In the genomic region with DNA sequence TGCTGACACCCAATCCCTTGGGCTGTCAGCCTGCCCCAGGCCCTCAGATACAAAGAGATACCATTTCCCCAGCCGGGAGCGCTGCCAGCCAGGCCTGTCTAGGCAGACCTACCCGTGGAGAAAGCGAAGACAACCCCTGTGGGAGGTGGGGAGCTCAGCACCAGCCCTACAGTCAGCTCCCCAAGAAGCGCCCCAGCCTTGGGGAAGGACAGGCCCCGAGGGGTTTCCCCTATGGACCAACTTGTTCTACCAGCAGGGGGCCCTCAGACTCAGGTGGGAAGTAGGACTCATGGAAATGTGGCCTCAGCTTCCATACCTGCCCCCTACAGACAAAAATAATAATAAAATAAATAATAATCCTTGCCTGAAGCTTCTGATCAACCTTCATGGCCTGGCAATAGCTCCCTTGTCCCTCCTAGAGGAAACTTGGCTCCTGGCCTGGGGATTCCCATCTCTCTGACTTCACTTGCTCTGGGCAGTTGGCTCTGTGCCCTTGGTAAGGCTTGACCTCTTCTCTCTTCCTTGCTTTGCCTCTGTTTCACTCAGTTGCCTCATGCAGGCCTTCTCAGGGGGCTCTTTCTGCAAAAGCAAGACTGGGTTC, we compare ENCODE assay signal across 8 cellular contexts. TPM values are rescaled to one million over a fixed set of nuclear protein-coding genes. Genes with fewer than 3 reads are reported as not detected.
DNase-seq lines count a peak whose midpoint lies in the region; ATAC-seq and TF ChIP-seq lines count a peak whose summit lies in the region.

No MANE protein-coding gene starts in this region.

- 56 to 63% methylated on average over 6 of the region's 6 CpGs for WGBS in heart right ventricle, 2 donors

- H3K4me1 ChIP-seq in heart right ventricle (peaks cover 20 to 86% (median 68%) of the 10 kb centered on the region in 9 donors), gastrocnemius medialis (peaks cover 55 to 66% of the 10 kb centered on the region in 2 donors)

- peak; percentile 16 to 68 (median 51) for ATAC-seq in heart right ventricle
- peak; percentile 37 to 41 for ATAC-seq in gastrocnemius medialis
- no peak for ATAC-seq in GM21528 (IDR thresholded peaks at IDR 0.05; ENCODE audit: low FRiP score, unreplicated experiment)
- no peak for ATAC-seq in HG02852 (IDR thresholded peaks at IDR 0.05; ENCODE audit: unreplicated experiment)

- no peak overlapping the region for H3K4me3 ChIP-seq in MG63
- H3K4me3 ChIP-seq in heart right ventricle, result no peak overlapping the region
- H3K4me3 ChIP-seq in gastrocnemius medialis, result peak overlapping the region in 3 of 4 donors; percentile 0 to 36 (median 26)

- H3K27me3 ChIP-seq in MG63, result no peaks in the 10 kb centered on the region
- no peaks in the 10 kb centered on the region for H3K27me3 ChIP-seq in heart right ventricle
- no peaks in the 10 kb centered on the region for H3K27me3 ChIP-seq in gastrocnemius medialis

- H3K9me3 ChIP-seq in MG63 (no peaks in the 10 kb centered on the region), heart right ventricle (no peaks in the 10 kb centered on the region), gastrocnemius medialis (no peaks in the 10 kb centered on the region)

- peak overlapping the region; percentile 65 to 92 (median 84) for H3K27ac ChIP-seq in heart right ventricle
- H3K27ac ChIP-seq in gastrocnemius medialis, result peak overlapping the region; percentile 93 to 99 (median 96)

- DNase-seq in COLO829 (ENCODE audit: low spot score) (peak; percentile 40), MG63 (peak; percentile 89), amygdala (lab: John Stamatoyannopoulos, UW) (peak in 41 of 56 donors; percentile 5 to 89 (median 45)), heart right ventricle (peak; percentile 71 to 88), gastrocnemius medialis (peak; percentile 87 to 90), SKM-1 treated with dmso at 0.1 percent for 144 hours (lab: John Stamatoyannopoulos, UW; ENCODE audit: unreplicated experiment) (no peak)

- in situ Hi-C loops in gastrocnemius medialis (cut with MboI; ENCODE audit: low sequenced_read_pairs in 4 of 4), result no loop called here

- intact Hi-C loops in heart right ventricle (cut with DNase I), result loop anchor here in 1 of 10 donors (10.0 kb wide), 1 partner anchor 604 kb away; a partner anchor contains a TSS
- intact Hi-C loops in gastrocnemius medialis (cut with DNase I; ENCODE audit: low total_unique reads), result loop anchor here (5.0 kb wide), 1 partner anchor 529 kb away; a partner anchor contains a TSS

- TF ChIP-seq CTCF in heart right ventricle (IDR thresholded peaks at IDR 0.05) (peak in 4 of 9 donors; percentile 27 to 39 (median 36)), gastrocnemius medialis (IDR thresholded peaks at IDR 0.05 in 4 of 5, conservative IDR thresholded peaks at IDR 0.05 in 1 of 5) (peak in 4 of 5 experiments; percentile 19 to 52 (median 44))

- TF ChIP-seq POLR2A in gastrocnemius medialis (IDR thresholded peaks at IDR 0.05), result no peak

- H3K36me3 ChIP-seq in MG63 (peaks cover 69% of the 10 kb centered on the region), heart right ventricle (peaks cover 0 to 29% (median 14%) of the 10 kb centered on the region in 9 donors), gastrocnemius medialis (peaks cover 0 to 14% of the 10 kb centered on the region in 2 donors)

RNA-seq across cellular contexts. Expression of a gene that starts 7.0 kb away (rescaled TPM):
- 18.9 and 31.0 TPM in 2 replicates for total RNA-seq in MG63 (2014; rRNA removed; shearing (Covaris generic); ENCODE audit: low replicate concordance)
- 10 to 100 TPM; 17.1 to 36.2 (median 23.0) TPM for total RNA-seq in heart right ventricle
- 10 to 100 TPM; 13.2 to 17.2 TPM for polyA plus RNA-seq in heart right ventricle
- 10 to 100 TPM; 37.8 to 54.5 (median 45.9) TPM for total RNA-seq in gastrocnemius medialis

RNA-seq across cellular contexts. Expression of a gene that starts 14.8 kb away (rescaled TPM):
- 19.8 and 24.5 TPM in 2 replicates for total RNA-seq in MG63 (2014; rRNA removed; shearing (Covaris generic); ENCODE audit: low replicate concordance)
- total RNA-seq in heart right ventricle (10 to 100 TPM in 3 of 10 donors, 1 to 10 TPM in 4, under 1 TPM in 1, not detected in 2; 0.30 to 33.1 (median 6.1) TPM), gastrocnemius medialis (under 1 TPM in 1 of 4 donors, not detected in 3; 0.22 TPM)
- polyA plus RNA-seq in heart right ventricle, result 1 to 10 TPM in 1 of 2 donors, under 1 TPM in 1; 0.25 to 1.5 TPM

Comparison
In these comparisons a context has a peak if more than half of its experiments do, and no peak if none do; other contexts are left out.
1. H3K4me3 ChIP-seq: peak in gastrocnemius medialis (3 of 4); none in MG63 (single experiment) and heart right ventricle (0 of 10).
2. ATAC-seq: peak in heart right ventricle (8 of 8) and gastrocnemius medialis (2 of 2); none in GM21528 (single experiment) and HG02852 (single experiment).